Comparison of ENCODE assay signal across 15 cellular contexts in genomic region chr3:71163216-71163918, GRCh38.
DNase-seq lines count a peak whose midpoint lies in the region; ATAC-seq and FAIRE-seq lines count a peak whose summit lies in the region.
"Had no signal": no experiment of that assay in that cellular context is flagged by ENCODE, and none has a peak within 500 bp of the region (broad histone marks: within the 10 kb centered on the region; RNA-seq: fewer than 3 reads in every experiment).

No MANE protein-coding gene starts in this region.

- no peak overlapping the region for H3K27ac ChIP-seq in CD4-positive, CD25-positive, alpha-beta regulatory T cell (ENCODE audit: insufficient read depth, low read length, poor library complexity, severe bottlenecking)
- H3K27ac ChIP-seq in naive thymus-derived CD4-positive, alpha-beta T cell (ENCODE audit: low read depth, low read length) = no peak overlapping the region
- H3K27ac ChIP-seq: SJSA1 had no signal

- H3K4me1 ChIP-seq in CD4-positive, CD25-positive, alpha-beta regulatory T cell (ENCODE audit: control insufficient read depth, insufficient read depth, low read length, poor library complexity, severe bottlenecking) = no peaks in the 10 kb centered on the region
- peaks cover 0 to 14% of the 10 kb centered on the region in 2 donors for H3K4me1 ChIP-seq in naive thymus-derived CD4-positive, alpha-beta T cell (ENCODE audit: control insufficient read depth in 2 of 2, insufficient read depth in 2 of 2, low read length in 2 of 2)

- H3K36me3 ChIP-seq in CD4-positive, CD25-positive, alpha-beta regulatory T cell (ENCODE audit: control insufficient read depth, insufficient read depth, low read length) = peaks cover 29% of the 10 kb centered on the region
- no peaks in the 10 kb centered on the region for H3K36me3 ChIP-seq in MG63
- H3K36me3 ChIP-seq in naive thymus-derived CD4-positive, alpha-beta T cell (ENCODE audit: control insufficient read depth in 2 of 3, insufficient read depth in 3 of 3, low read length in 3 of 3) = peaks cover 3 to 19% (median 4%) of the 10 kb centered on the region in 3 experiments
- H3K36me3 ChIP-seq: SJSA1 had no signal

- H3K27me3 Mint-ChIP-seq in CD4-positive, CD25-positive, alpha-beta regulatory T cell = no peaks in the 10 kb centered on the region
- H3K27me3 Mint-ChIP-seq in naive thymus-derived CD4-positive, alpha-beta T cell = no peaks in the 10 kb centered on the region
- H3K27me3 Mint-ChIP-seq in immature natural killer cell (ENCODE audit: low read depth in 3 of 3) = no peaks in the 10 kb centered on the region

- H3K27me3 ChIP-seq in CD4-positive, CD25-positive, alpha-beta regulatory T cell (ENCODE audit: control insufficient read depth, insufficient read depth, low read length) = no peaks in the 10 kb centered on the region
- no peaks in the 10 kb centered on the region for H3K27me3 ChIP-seq in MG63
- no peaks in the 10 kb centered on the region for H3K27me3 ChIP-seq in naive thymus-derived CD4-positive, alpha-beta T cell (ENCODE audit: control insufficient read depth in 2 of 2, insufficient read depth in 2 of 2, low read length in 2 of 2)
- H3K27me3 ChIP-seq: SJSA1 had no signal

- peaks cover 0 to 6% (median 2%) of the 10 kb centered on the region in 7 donors for H3K9me3 Mint-ChIP-seq in CD4-positive, CD25-positive, alpha-beta regulatory T cell
- H3K9me3 Mint-ChIP-seq in naive thymus-derived CD4-positive, alpha-beta T cell = peaks cover 0 to 12% (median 2%) of the 10 kb centered on the region in 11 donors
- H3K9me3 Mint-ChIP-seq in immature natural killer cell = no peaks in the 10 kb centered on the region

- no peak for ATAC-seq in CD4-positive, CD25-positive, alpha-beta regulatory T cell (ENCODE audit: low read depth in 2 of 2)
- ATAC-seq in naive thymus-derived CD4-positive, alpha-beta T cell = no peak
- no peak for ATAC-seq in HG03342 (IDR thresholded peaks at IDR 0.05; ENCODE audit: unreplicated experiment)

- no peaks in the 10 kb centered on the region for H3K9me3 ChIP-seq in CD4-positive, CD25-positive, alpha-beta regulatory T cell (ENCODE audit: control insufficient read depth in 2 of 2, low read length in 2 of 2)
- no peaks in the 10 kb centered on the region for H3K9me3 ChIP-seq in MG63
- H3K9me3 ChIP-seq in naive thymus-derived CD4-positive, alpha-beta T cell (ENCODE audit: control insufficient read depth in 2 of 3, low read length in 3 of 3) = no peaks in the 10 kb centered on the region
- H3K9me3 ChIP-seq: SJSA1 had no signal

- FAIRE-seq in endometrium (lab: Jason Lieb, UNC) = peak; percentile 65

- H3K36me3 Mint-ChIP-seq in CD4-positive, CD25-positive, alpha-beta regulatory T cell = peaks cover 52% of the 10 kb centered on the region
- H3K36me3 Mint-ChIP-seq in naive thymus-derived CD4-positive, alpha-beta T cell = peaks cover 18 to 79% (median 57%) of the 10 kb centered on the region in 5 donors
- H3K36me3 Mint-ChIP-seq in immature natural killer cell = peaks cover 0 to 14% (median 8%) of the 10 kb centered on the region in 3 donors

- H3K4me1 Mint-ChIP-seq in CD4-positive, CD25-positive, alpha-beta regulatory T cell = peaks cover 38 to 72% (median 45%) of the 10 kb centered on the region in 4 donors
- H3K4me1 Mint-ChIP-seq in naive thymus-derived CD4-positive, alpha-beta T cell = peaks cover 6 to 78% (median 70%) of the 10 kb centered on the region in 7 donors
- peaks cover 0 to 5% of the 10 kb centered on the region in 2 donors for H3K4me1 Mint-ChIP-seq in immature natural killer cell

- intact Hi-C loops in naive thymus-derived CD4-positive, alpha-beta T cell (cut with micrococcal nuclease) = no loop called here

- POLR2A ChIA-PET in naive thymus-derived CD4-positive, alpha-beta T cell (lab: Charles Lee) = no interaction called here

- CTCF ChIA-PET in naive thymus-derived CD4-positive, alpha-beta T cell (lab: Charles Lee) = interaction anchor here (0.9 kb wide), 1 partner anchor 13 kb away, joined by 3 read pairs; no protein-coding TSS in a partner anchor

- DNase-seq in CD4-positive, CD25-positive, alpha-beta regulatory T cell = no peak
- DNase-seq in MG63 (peak; percentile 5), immature natural killer cell (no peak), DMS114 treated with DMSO at 0.1 percent for 48 hours (lab: John Stamatoyannopoulos, UW; ENCODE audit: unreplicated experiment) (no peak), SIG-M5 (lab: John Stamatoyannopoulos, UW) (no peak)
- no peak for DNase-seq in naive thymus-derived CD4-positive, alpha-beta T cell
- DNase-seq: activated CD4-positive, alpha-beta T cell treated with anti-CD3 and anti-CD28 coated beads for 48 hours; activated CD8-positive, alpha-beta memory T cell treated with anti-CD3 and anti-CD28 coated beads, Interleukin-2, amount 50 U/mL, for 48 hours; islet precursor cell; NCI-H1930; NCI-H510A treated with DMSO at 0.1 percent for 48 hours; T-helper 9 cell had no signal

- peak overlapping the region in 1 of 4 donors; percentile 66 for H3K4me3 Mint-ChIP-seq in CD4-positive, CD25-positive, alpha-beta regulatory T cell
- peak overlapping the region in 2 of 10 donors; percentile 15 to 25 for H3K4me3 Mint-ChIP-seq in naive thymus-derived CD4-positive, alpha-beta T cell
- H3K4me3 Mint-ChIP-seq in immature natural killer cell = no peak overlapping the region

- H3K27ac Mint-ChIP-seq in CD4-positive, CD25-positive, alpha-beta regulatory T cell = peak overlapping the region; percentile 12 to 67 (median 24)
- peak overlapping the region in 6 of 9 donors; percentile 20 to 88 (median 61) for H3K27ac Mint-ChIP-seq in naive thymus-derived CD4-positive, alpha-beta T cell
- no peak overlapping the region for H3K27ac Mint-ChIP-seq in immature natural killer cell

- H3K4me3 ChIP-seq in CD4-positive, CD25-positive, alpha-beta regulatory T cell (ENCODE audit: low read depth, low read length) = no peak overlapping the region
- no peak overlapping the region for H3K4me3 ChIP-seq in MG63
- H3K4me3 ChIP-seq in naive thymus-derived CD4-positive, alpha-beta T cell (ENCODE audit: low read length) = no peak overlapping the region
- H3K4me3 ChIP-seq: SJSA1 had no signal

Comparison
In these comparisons a context has a peak if more than half of its experiments do, and no peak if none do; other contexts are left out.
1. H3K27ac Mint-ChIP-seq: peak in CD4-positive, CD25-positive, alpha-beta regulatory T cell (3 of 3) and naive thymus-derived CD4-positive, alpha-beta T cell (6 of 9); none in immature natural killer cell (0 of 6).